In genomic region chr4:155543126-155543765, GRCh38 we compare ENCODE assay signal across 12 cellular contexts.
DNase-seq lines count a peak whose midpoint lies in the region; ATAC-seq lines count a peak whose summit lies in the region.
"Had no signal": no experiment of that assay in that cellular context is flagged by ENCODE, and none has a peak within 500 bp of the region (broad histone marks: within the 10 kb centered on the region; RNA-seq: fewer than 3 reads in every experiment).

No MANE protein-coding gene starts in this region.

- ATAC-seq in GM18909 (IDR thresholded peaks at IDR 0.05; ENCODE audit: poor library complexity, unreplicated experiment) (peak; percentile 91), HG02870 (IDR thresholded peaks at IDR 0.05; ENCODE audit: unreplicated experiment) (peak; percentile 77)
- ATAC-seq in activated CD4-positive, CD25-positive, alpha-beta regulatory T cell treated with anti-CD3 and anti-CD28 coated beads, Interleukin-2, amount 50 U/mL, for 24 hours, result no peak

- no peaks in the 10 kb centered on the region for H3K36me3 ChIP-seq in adipocyte (ENCODE audit: control insufficient read depth, insufficient read depth, low read length, severe bottlenecking)
- H3K36me3 ChIP-seq: adrenal gland, tibial artery had no signal

- no peak overlapping the region for H3K4me3 ChIP-seq in adipocyte (ENCODE audit: low read length)
- H3K4me3 ChIP-seq in skeletal muscle cell (ENCODE audit: low read depth, low read length), result no peak overlapping the region
- H3K4me3 ChIP-seq: adrenal gland, hepatocyte, tibial artery had no signal

- no peaks in the 10 kb centered on the region for H3K27me3 ChIP-seq in adipocyte (replicated peaks; ENCODE audit: control insufficient read depth, insufficient read depth, low read length)
- H3K27me3 ChIP-seq: adrenal gland, hepatocyte, tibial artery had no signal

- peak; percentile 24 for DNase-seq in adipocyte (ENCODE audit: low read depth)
- DNase-seq in skeletal muscle cell (ENCODE audit: low read depth), result peak; percentile 47
- no peak for DNase-seq in NCI-H510A treated with DMSO at 0.1 percent for 48 hours (lab: John Stamatoyannopoulos, UW)
- no peak for DNase-seq in SIG-M5 (lab: John Stamatoyannopoulos, UW)
- DNase-seq: activated CD4-positive, alpha-beta T cell treated with anti-CD3 and anti-CD28 coated beads for 4 hours; naive B cell; tibial artery had no signal

- no peaks in the 10 kb centered on the region for H3K9me3 ChIP-seq in adipocyte (ENCODE audit: control insufficient read depth, low read length)
- H3K9me3 ChIP-seq: adrenal gland, tibial artery had no signal

- H3K4me1 ChIP-seq in adipocyte (ENCODE audit: control insufficient read depth, insufficient read depth, low read length), result peaks cover 32% of the 10 kb centered on the region
- H3K4me1 ChIP-seq: adrenal gland had no signal

- no peak overlapping the region for H3K9ac ChIP-seq in adipocyte (ENCODE audit: low read length)

Comparison
In these comparisons a context has a peak if more than half of its experiments do, and no peak if none do; other contexts are left out.
1. ATAC-seq: peak in GM18909 (single experiment) and HG02870 (single experiment); none in activated CD4-positive, CD25-positive, alpha-beta regulatory T cell treated with anti-CD3 and anti-CD28 coated beads, Interleukin-2, amount 50 U/mL, for 24 hours (0 of 2).
2. DNase-seq: peak in adipocyte (single experiment) and skeletal muscle cell (single experiment); none in NCI-H510A treated with DMSO at 0.1 percent for 48 hours (single experiment) and SIG-M5 (single experiment).